ENCODE assay signal across 25 cellular contexts in genomic region chr7:147053761-147054160, GRCh38.
DNase-seq lines count a peak whose midpoint lies in the region; ATAC-seq and TF ChIP-seq lines count a peak whose summit lies in the region.
"Had no signal": no experiment of that assay in that cellular context is flagged by ENCODE, and none has a peak within 500 bp of the region (broad histone marks: within the 10 kb centered on the region; RNA-seq: fewer than 3 reads in every experiment).

No MANE protein-coding gene starts in this region.

- POLR2A ChIA-PET in A673 (lab: Charles Lee; ENCODE audit: low non-redundant PET) = no interaction called here
- POLR2A ChIA-PET in activated CD4-positive, alpha-beta T cell treated with anti-CD3 and anti-CD28 coated beads for 36 hours (lab: Charles Lee) = no interaction called here

- BruUV-seq in A673 (replicated peaks; lab: Mats Ljungman, UMichigan) = no TSS peak

- H3K9me3 ChIP-seq in A673 (ENCODE audit: low read depth, low read length, poor library complexity, severe bottlenecking) (no peaks in the 10 kb centered on the region), SK-N-MC (ENCODE audit: low read depth, low read length) (no peaks in the 10 kb centered on the region)
- H3K9me3 ChIP-seq: SJCRH30 had no signal

- no peak for TF ChIP-seq CTCF in A673 (conservative IDR thresholded peaks at IDR 0.05; ENCODE audit: low read depth, low read length)
- TF ChIP-seq CTCF in glutamatergic neuron (IDR thresholded peaks at IDR 0.05; ENCODE audit: partially characterized antibody, unreplicated experiment) = no peak

- H3K27ac ChIP-seq in A673 (ENCODE audit: low read depth, low read length, poor library complexity, severe bottlenecking) (peak overlapping the region; percentile 24), SK-N-MC (peak overlapping the region; percentile 55; the same call in 1 of the 2 replicates)
- H3K27ac ChIP-seq: PC-9, SJCRH30 had no signal

- intact Hi-C loops in A673 (cut with micrococcal nuclease; ENCODE audit: unreplicated experiment) (no loop called here), cardiac septum (cut with DNase I) (no loop called here)
- intact Hi-C loops in activated CD4-positive, alpha-beta T cell treated with anti-CD3 and anti-CD28 coated beads for 36 hours (cut with DNase I, micrococcal nuclease) = no loop called here

- no peak overlapping the region for H3K4me3 Mint-ChIP-seq in glutamatergic neuron (ENCODE audit: unreplicated experiment)
- no peak overlapping the region for H3K4me3 Mint-ChIP-seq in activated CD4-positive, alpha-beta T cell treated with anti-CD3 and anti-CD28 coated beads for 36 hours
- H3K4me3 Mint-ChIP-seq: CD4-positive, alpha-beta memory T cell; H9; HFFc6 had no signal

- H3K27me3 ChIP-seq in A673 (replicated peaks; ENCODE audit: insufficient read depth, low read depth, low read length, poor library complexity) = no peaks in the 10 kb centered on the region

- ATAC-seq in activated CD4-positive, alpha-beta T cell treated with anti-CD3 and anti-CD28 coated beads for 36 hours = no peak
- ATAC-seq: K562, Right ventricle myocardium inferior had no signal

- DNase-seq in A673 (ENCODE audit: low spot score) (peak; percentile 65), H4 (ENCODE audit: low spot score) (peak; percentile 16), SK-N-MC (ENCODE audit: low read depth, low spot score) (peak; percentile 98), fibroblast of peridontal ligament (ENCODE audit: extremely low read depth) (peak; percentile 77), glutamatergic neuron (no peak), cardiac septum (ENCODE audit: low spot score) (no peak)
- no peak for DNase-seq in activated CD4-positive, alpha-beta T cell treated with anti-CD3 and anti-CD28 coated beads for 36 hours
- DNase-seq: 8988T; C1 segment of cervical spinal cord; CD4-positive, alpha-beta memory T cell; COR-L47; DMS53; H9; HFFc6; Kasumi-1; NCI-H1105 treated with DMSO at 0.1 percent for 48 hours; NCI-H146; NCI-H2029; NCI-H345; NCI-H510A treated with DMSO at 0.1 percent for 48 hours; NCI-H774; PC-9 had no signal

- H3K36me3 Mint-ChIP-seq in glutamatergic neuron (ENCODE audit: unreplicated experiment) = no peaks in the 10 kb centered on the region
- no peaks in the 10 kb centered on the region for H3K36me3 Mint-ChIP-seq in activated CD4-positive, alpha-beta T cell treated with anti-CD3 and anti-CD28 coated beads for 36 hours (ENCODE audit: low read depth)
- H3K36me3 Mint-ChIP-seq: CD4-positive, alpha-beta memory T cell had no signal

- H3K9ac ChIP-seq in SK-N-MC (ENCODE audit: insufficient read length) = no peak overlapping the region

- H3K4me3 ChIP-seq in A673 (ENCODE audit: low read depth, low read length, poor library complexity, severe bottlenecking) = no peak overlapping the region
- peak overlapping the region; percentile 58 for H3K4me3 ChIP-seq in SK-N-MC
- H3K4me3 ChIP-seq: K562, PC-9, SJCRH30 had no signal

- H3K4me1 Mint-ChIP-seq in glutamatergic neuron (ENCODE audit: low read depth, unreplicated experiment) = peaks cover 4% of the 10 kb centered on the region
- H3K4me1 Mint-ChIP-seq in activated CD4-positive, alpha-beta T cell treated with anti-CD3 and anti-CD28 coated beads for 36 hours = no peaks in the 10 kb centered on the region
- H3K4me1 Mint-ChIP-seq: CD4-positive, alpha-beta memory T cell had no signal

- H3K4me1 ChIP-seq in A673 (ENCODE audit: insufficient read depth, low read length, poor library complexity, severe bottlenecking) = peaks cover 18% of the 10 kb centered on the region

- H3K27me3 Mint-ChIP-seq in glutamatergic neuron (ENCODE audit: unreplicated experiment) = no peaks in the 10 kb centered on the region
- H3K27me3 Mint-ChIP-seq in activated CD4-positive, alpha-beta T cell treated with anti-CD3 and anti-CD28 coated beads for 36 hours = no peaks in the 10 kb centered on the region
- H3K27me3 Mint-ChIP-seq: CD4-positive, alpha-beta memory T cell had no signal

- H3K9me3 Mint-ChIP-seq in glutamatergic neuron (ENCODE audit: unreplicated experiment) = no peaks in the 10 kb centered on the region
- H3K9me3 Mint-ChIP-seq in activated CD4-positive, alpha-beta T cell treated with anti-CD3 and anti-CD28 coated beads for 36 hours (ENCODE audit: low read depth) = peaks cover 4% of the 10 kb centered on the region
- H3K9me3 Mint-ChIP-seq: H9 had no signal

- CTCF ChIA-PET in A673 (lab: Charles Lee) = no interaction called here
- CTCF ChIA-PET in activated CD4-positive, alpha-beta T cell treated with anti-CD3 and anti-CD28 coated beads for 36 hours (lab: Charles Lee) = no interaction called here

- no peaks in the 10 kb centered on the region for H3K36me3 ChIP-seq in A673 (ENCODE audit: insufficient read depth, low read length, poor library complexity, severe bottlenecking)
- no peaks in the 10 kb centered on the region for H3K36me3 ChIP-seq in SK-N-MC (ENCODE audit: insufficient read depth, low read length)
- H3K36me3 ChIP-seq: SJCRH30 had no signal

- no peak overlapping the region for H3K27ac Mint-ChIP-seq in glutamatergic neuron (ENCODE audit: unreplicated experiment)
- H3K27ac Mint-ChIP-seq in activated CD4-positive, alpha-beta T cell treated with anti-CD3 and anti-CD28 coated beads for 36 hours = no peak overlapping the region
- H3K27ac Mint-ChIP-seq: CD4-positive, alpha-beta memory T cell; H9; HFFc6 had no signal

Comparison
In these comparisons a context has a peak if more than half of its experiments do, and no peak if none do; other contexts are left out.
1. DNase-seq: peak in A673 (single experiment), H4 (single experiment), SK-N-MC (single experiment) and fibroblast of peridontal ligament (single experiment); none in glutamatergic neuron (single experiment), cardiac septum (single experiment) and activated CD4-positive, alpha-beta T cell treated with anti-CD3 and anti-CD28 coated beads for 36 hours (single experiment).